Comparison of ENCODE assay signal across 9 cellular contexts in the genomic region with DNA sequence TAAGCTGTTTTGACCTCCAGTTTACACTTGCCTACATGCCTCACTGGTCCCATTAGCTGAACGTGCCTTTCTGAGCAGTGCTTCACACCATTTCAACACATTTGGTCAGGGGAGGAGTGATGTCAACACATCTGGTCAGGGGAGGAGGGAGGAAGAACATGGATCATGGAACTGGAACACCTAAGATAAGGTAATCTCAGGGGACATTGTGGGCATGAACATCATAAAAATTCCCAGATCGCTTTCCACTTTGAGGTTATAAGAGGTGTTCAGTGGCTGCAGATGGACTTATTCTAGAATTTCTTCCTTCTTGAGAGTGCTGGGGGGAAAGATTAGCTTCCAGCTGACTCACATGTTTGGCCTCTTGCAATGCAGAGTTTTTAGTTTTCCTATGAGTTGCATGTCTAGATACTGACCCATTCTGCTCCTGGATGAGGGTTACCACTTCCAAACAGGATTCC. TPM values are rescaled to one million over a fixed set of nuclear protein-coding genes. Genes with fewer than 3 reads are reported as not detected.
DNase-seq lines count a peak whose midpoint lies in the region; ATAC-seq and TF ChIP-seq lines count a peak whose summit lies in the region.
"Had no signal": no experiment of that assay in that cellular context is flagged by ENCODE, and none has a peak within 500 bp of the region (broad histone marks: within the 10 kb centered on the region; RNA-seq: fewer than 3 reads in every experiment).

No MANE protein-coding gene starts in this region.

- no peak for DNase-seq in CD4-positive, alpha-beta memory T cell
- no peak for DNase-seq in colonic mucosa
- DNase-seq in nephron progenitor cell = no peak
- DNase-seq in KG1 (lab: John Stamatoyannopoulos, UW) = no peak
- DNase-seq in cardiac septum (ENCODE audit: low spot score) = no peak
- DNase-seq: NCI-H510A had no signal

- no peaks in the 10 kb centered on the region for H3K9me3 ChIP-seq in CD4-positive, alpha-beta memory T cell (ENCODE audit: control insufficient read depth in 1 of 2, low read length in 2 of 2)
- no peaks in the 10 kb centered on the region for H3K9me3 ChIP-seq in Loucy (ENCODE audit: insufficient read depth, low read depth, low read length)
- H3K9me3 ChIP-seq in colonic mucosa = no peaks in the 10 kb centered on the region

- H2AFZ ChIP-seq in Loucy (ENCODE audit: low read length) = no peak overlapping the region

- no peaks in the 10 kb centered on the region for H3K27me3 Mint-ChIP-seq in CD4-positive, alpha-beta memory T cell
- peaks cover 17% of the 10 kb centered on the region for H3K27me3 Mint-ChIP-seq in nephron progenitor cell (ENCODE audit: low read depth, poor library complexity)

- H3K36me3 ChIP-seq in CD4-positive, alpha-beta memory T cell (ENCODE audit: insufficient read depth, low read length) = no peaks in the 10 kb centered on the region
- no peaks in the 10 kb centered on the region for H3K36me3 ChIP-seq in Loucy (ENCODE audit: insufficient read depth, low read length)
- H3K36me3 ChIP-seq in colonic mucosa = no peaks in the 10 kb centered on the region

- peaks cover 0 to 2% (median 0%) of the 10 kb centered on the region in 8 donors for H3K9me3 Mint-ChIP-seq in CD4-positive, alpha-beta memory T cell
- no peaks in the 10 kb centered on the region for H3K9me3 Mint-ChIP-seq in nephron progenitor cell

- H3K4me3 ChIP-seq in CD4-positive, alpha-beta memory T cell (ENCODE audit: low read length in 2 of 2) = no peak overlapping the region
- H3K4me3 ChIP-seq in Loucy (ENCODE audit: low read length, poor library complexity, severe bottlenecking) (peak overlapping the region; percentile 98), colonic mucosa (peak overlapping the region; percentile 100)

- POLR2A ChIA-PET in CD4-positive, alpha-beta memory T cell (lab: Charles Lee; ENCODE audit: partially characterized antibody) = interaction anchor here (4.5 kb wide), 1 partner anchor 274 kb away, joined by 22 read pairs; a partner anchor contains a TSS

- H3K4me3 Mint-ChIP-seq in CD4-positive, alpha-beta memory T cell = peak overlapping the region in 6 of 8 donors; percentile 4 to 91 (median 45)
- peak overlapping the region; percentile 97 for H3K4me3 Mint-ChIP-seq in nephron progenitor cell

- intact Hi-C loops in CD4-positive, alpha-beta memory T cell (cut with micrococcal nuclease) = no loop called here
- intact Hi-C loops in colonic mucosa (cut with DNase I) = no loop called here
- intact Hi-C loops in cardiac septum (cut with DNase I) = loop anchor here (10.0 kb wide), 2 partner anchors 272 to 452 kb away; a partner anchor contains a TSS

- H3K27ac Mint-ChIP-seq in CD4-positive, alpha-beta memory T cell = peak overlapping the region in 3 of 7 donors; percentile 28 to 35 (median 31)
- H3K27ac Mint-ChIP-seq in nephron progenitor cell = no peak overlapping the region

- H3K9ac ChIP-seq in Loucy (ENCODE audit: low read depth, low read length, poor library complexity, severe bottlenecking) (peak overlapping the region; percentile 96), colonic mucosa (ENCODE audit: low read depth in 2 of 2, low read length in 2 of 2) (peak overlapping the region in 1 of 2 donors; percentile 52)

- no peaks in the 10 kb centered on the region for H3F3A ChIP-seq in Loucy (ENCODE audit: low read depth)

- peak overlapping the region; percentile 99 for H3K4me2 ChIP-seq in Loucy (ENCODE audit: low read depth, low read length, poor library complexity, severe bottlenecking)

- H4K20me1 ChIP-seq in Loucy (ENCODE audit: insufficient read depth, low read length, poor library complexity, severe bottlenecking) = peaks cover 46% of the 10 kb centered on the region

- TF ChIP-seq CTCF in Loucy (conservative IDR thresholded peaks at IDR 0.05; ENCODE audit: low read length) (no peak), colonic mucosa (IDR thresholded peaks at IDR 0.05) (no peak), nephron progenitor cell (IDR thresholded peaks at IDR 0.05) (no peak)

- no peaks in the 10 kb centered on the region for H3K27me3 ChIP-seq in CD4-positive, alpha-beta memory T cell (ENCODE audit: insufficient read depth, low read length)
- no peaks in the 10 kb centered on the region for H3K27me3 ChIP-seq in Loucy (ENCODE audit: insufficient read depth, low read length, poor library complexity, severe bottlenecking)
- H3K27me3 ChIP-seq in colonic mucosa = no peaks in the 10 kb centered on the region

- H3K27ac ChIP-seq in CD4-positive, alpha-beta memory T cell (ENCODE audit: low read depth, low read length) = no peak overlapping the region
- peak overlapping the region; percentile 88 for H3K27ac ChIP-seq in colonic mucosa

- peaks cover 20 to 52% (median 34%) of the 10 kb centered on the region in 4 donors for H3K4me1 Mint-ChIP-seq in CD4-positive, alpha-beta memory T cell
- peaks cover 41% of the 10 kb centered on the region for H3K4me1 Mint-ChIP-seq in nephron progenitor cell

- CTCF ChIA-PET in CD4-positive, alpha-beta memory T cell (lab: Charles Lee; ENCODE audit: partially characterized antibody) = interaction anchor here (1.5 to 5.0 kb wide), 3 partner anchors 9 to 23 kb away, joined by 5 to 22 read pairs (median 6); no protein-coding TSS in a partner anchor

- peaks cover 27% of the 10 kb centered on the region for H3K4me1 ChIP-seq in CD4-positive, alpha-beta memory T cell (ENCODE audit: insufficient read depth, low read length)
- peaks cover 78% of the 10 kb centered on the region for H3K4me1 ChIP-seq in Loucy (ENCODE audit: insufficient read depth, low read length, poor library complexity, severe bottlenecking)
- H3K4me1 ChIP-seq in colonic mucosa = peaks cover 31% of the 10 kb centered on the region

- peaks cover 0 to 7% of the 10 kb centered on the region in 2 donors for H3K36me3 Mint-ChIP-seq in CD4-positive, alpha-beta memory T cell
- no peaks in the 10 kb centered on the region for H3K36me3 Mint-ChIP-seq in nephron progenitor cell (ENCODE audit: low read depth)

- H3K9me2 ChIP-seq in Loucy (replicated peaks; ENCODE audit: low read depth, low read length) = no peaks in the 10 kb centered on the region

- peaks cover 75% of the 10 kb centered on the region for H3K79me2 ChIP-seq in Loucy (ENCODE audit: insufficient read depth, low read length)

- ATAC-seq in GM18520 (IDR thresholded peaks at IDR 0.05; ENCODE audit: unreplicated experiment) (no peak), HG03025 (IDR thresholded peaks at IDR 0.05; ENCODE audit: low FRiP score, unreplicated experiment) (no peak)

RNA-seq across cellular contexts. Expression of a gene that starts 2.0 kb away (rescaled TPM):
- 10 to 100 TPM; 19.1 to 25.1 TPM for total RNA-seq in CD4-positive, alpha-beta memory T cell
- 10 to 100 TPM; 10.7 to 16.3 TPM for polyA plus RNA-seq in CD4-positive, alpha-beta memory T cell
- total RNA-seq in colonic mucosa (100 to 1,000 TPM; 395 to 450 TPM), cardiac septum (106 TPM)

Comparison
In these comparisons a context has a peak if more than half of its experiments do, and no peak if none do; other contexts are left out.
1. H3K4me3 ChIP-seq: peak in Loucy (single experiment) and colonic mucosa (single experiment); none in CD4-positive, alpha-beta memory T cell (0 of 2).